Comparison of ENCODE assay signal across 1 cellular context in the genomic region with DNA sequence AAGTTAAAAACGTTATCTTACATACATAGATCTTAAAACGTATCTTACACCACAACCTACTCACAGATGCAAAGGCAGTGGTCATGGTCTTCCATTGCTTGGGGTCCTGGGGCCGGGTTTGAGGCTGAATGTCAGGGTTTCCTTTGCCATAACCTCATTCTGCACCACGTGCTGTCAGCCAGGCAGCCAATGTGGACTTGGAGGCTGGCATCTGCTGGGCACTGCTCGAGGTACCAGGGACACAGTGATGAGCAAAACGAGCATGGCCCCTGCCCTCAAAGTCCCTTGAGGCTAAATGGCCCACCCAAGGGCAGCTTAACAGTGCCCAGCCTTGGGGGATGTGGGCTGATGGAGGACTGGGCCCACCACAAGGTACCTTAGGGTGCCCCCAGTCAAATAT.
TF ChIP-seq lines count a peak whose summit lies in the region.

No MANE protein-coding gene starts in this region.

TF ChIP-seq in HepG2, 621 proteins besides CTCF, POLR2A, EP300 and RAD21:
- TF ChIP-seq ZNF788 (CRISPR knock-in tag; IDR thresholded peaks at IDR 0.05; ENCODE audit: borderline replicate concordance) (0 out of 2 replicates have a peak, but pooled peaks have one; percentile 1), MEIS1 (CRISPR knock-in tag; IDR thresholded peaks at IDR 0.05; ENCODE audit: borderline replicate concordance) (no peak)
- TF ChIP-seq, protein P1, sequence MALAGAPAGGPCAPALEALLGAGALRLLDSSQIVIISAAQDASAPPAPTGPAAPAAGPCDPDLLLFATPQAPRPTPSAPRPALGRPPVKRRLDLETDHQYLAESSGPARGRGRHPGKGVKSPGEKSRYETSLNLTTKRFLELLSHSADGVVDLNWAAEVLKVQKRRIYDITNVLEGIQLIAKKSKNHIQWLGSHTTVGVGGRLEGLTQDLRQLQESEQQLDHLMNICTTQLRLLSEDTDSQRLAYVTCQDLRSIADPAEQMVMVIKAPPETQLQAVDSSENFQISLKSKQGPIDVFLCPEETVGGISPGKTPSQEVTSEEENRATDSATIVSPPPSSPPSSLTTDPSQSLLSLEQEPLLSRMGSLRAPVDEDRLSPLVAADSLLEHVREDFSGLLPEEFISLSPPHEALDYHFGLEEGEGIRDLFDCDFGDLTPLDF (CRISPR knock-in tag; IDR thresholded peaks at IDR 0.05), result 0 out of 2 replicates have a peak, but pooled peaks have one; percentile 10
